ENCODE assay signal across 8 cellular contexts in the genomic region with DNA sequence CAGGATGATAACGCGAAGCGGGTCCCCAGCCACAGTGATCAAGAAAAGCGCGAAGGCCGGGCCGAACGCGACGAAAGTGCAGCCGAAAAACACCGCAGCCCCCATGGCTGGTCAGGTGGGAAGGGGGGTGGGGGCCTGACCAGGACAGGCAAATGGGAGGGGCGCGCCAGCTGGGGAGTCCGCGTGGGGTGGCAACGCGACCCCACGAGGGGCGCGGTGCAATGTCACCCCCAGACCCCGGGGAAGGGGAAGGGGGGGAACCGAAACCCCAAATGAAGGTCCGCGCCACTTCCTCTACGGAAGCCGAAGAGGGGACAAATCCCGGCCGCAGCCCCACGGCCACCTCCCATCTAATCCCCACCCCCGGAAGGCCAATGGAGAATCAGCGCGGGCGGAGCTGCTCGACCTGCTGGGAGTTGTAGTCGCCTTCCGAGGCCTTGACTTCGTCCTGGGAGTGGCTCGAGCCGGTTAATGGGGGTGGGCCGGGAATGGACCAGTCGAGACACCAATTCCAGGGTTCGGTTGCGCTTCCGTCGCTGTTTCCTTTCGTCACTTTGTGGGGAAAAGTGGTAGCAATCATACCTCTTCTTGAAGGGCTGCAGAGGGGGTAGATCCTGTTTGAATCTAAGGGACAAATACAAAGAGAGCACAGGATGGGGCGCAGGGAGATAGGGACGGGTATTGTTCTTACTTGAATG. TPM values are rescaled to one million over a fixed set of nuclear protein-coding genes. Genes with fewer than 3 reads are reported as not detected.
DNase-seq lines count a peak whose midpoint lies in the region; ATAC-seq lines count a peak whose summit lies in the region.

A gene (minus strand): TSS at position 311 of the 698 bp plus-strand sequence. CDS start 206 bp downstream, at position 105.

- DNase-seq in COLO668 (lab: John Stamatoyannopoulos, UW; ENCODE audit: unreplicated experiment) = peak; percentile 97
- DNase-seq in HT1080 (ENCODE audit: low read depth) = peak; percentile 94
- peak; percentile 95 to 98 for DNase-seq in NOMO-1 (lab: John Stamatoyannopoulos, UW; ENCODE audit: unreplicated experiment in 2 of 2)
- DNase-seq in activated CD8-positive, alpha-beta memory T cell treated with anti-CD3 and anti-CD28 coated beads for 24 hours = peak; percentile 95
- DNase-seq in effector CD8-positive, alpha-beta T cell (lab: John Stamatoyannopoulos, UW) = peak; percentile 83
- peak; percentile 98 for DNase-seq in lung microvascular endothelial cell (ENCODE audit: low read depth in 2 of 2)
- DNase-seq in stimulated activated CD4-positive, alpha-beta T cell treated with anti-CD3 and anti-CD28 coated beads, TNF-alpha, amount 100 ng/mL, for 4 hours (ENCODE audit: low read depth in 3 of 3) = peak; percentile 81 to 88 (median 87)

- peak; percentile 74 for ATAC-seq in GM21360 (IDR thresholded peaks at IDR 0.05; ENCODE audit: unreplicated experiment)

RNA-seq across cellular contexts. Expression of the gene that starts here (rescaled TPM):
- total RNA-seq in HT1080 (2014; rRNA removed; shearing (Covaris generic)) = 134 and 160 TPM in 2 replicates
- 126 and 132 TPM in 2 replicates for polyA plus RNA-seq in HT1080 (2015; cell fraction: cytosol; rRNA removed)
- polyA plus RNA-seq in HT1080 (2015; cell fraction: nucleus; rRNA removed) = 81.9 and 82.2 TPM in 2 replicates
- total RNA-seq in lung microvascular endothelial cell = 110 and 128 TPM in 2 replicates

Comparison
In these comparisons a context has a peak if more than half of its experiments do, and no peak if none do; other contexts are left out.
1. Peak in every context shown above with its lines: DNase-seq and ATAC-seq.